ENCODE assay signal across 17 cellular contexts in genomic region chr4:96317924-96318323, GRCh38.
DNase-seq lines count a peak whose midpoint lies in the region; ATAC-seq lines count a peak whose summit lies in the region.
"Had no signal": no experiment of that assay in that cellular context is flagged by ENCODE, and none has a peak within 500 bp of the region (broad histone marks: within the 10 kb centered on the region; RNA-seq: fewer than 3 reads in every experiment).

No MANE protein-coding gene starts in this region.

- peak; percentile 2 for DNase-seq in DMS 273 (lab: John Stamatoyannopoulos, UW; ENCODE audit: unreplicated experiment)
- no peak for DNase-seq in DMS 273 treated with DMSO at 0.1 percent for 48 hours (lab: John Stamatoyannopoulos, UW)
- DNase-seq in NCI-H446 treated with DMSO at 0.1 percent for 48 hours (lab: John Stamatoyannopoulos, UW): peak; percentile 26
- peak; percentile 47 for DNase-seq in putamen (ENCODE audit: low spot score)
- DNase-seq in stimulated activated CD4-positive, alpha-beta T cell treated with anti-CD3 and anti-CD28 coated beads, Interleukin-1b, Interleukin-23, amount 100 ng/mL, for 48 hours: no peak
- DNase-seq: ACHN; AML-193; Caco-2; CD4-positive, CD25-positive, alpha-beta regulatory T cell; CD8-positive, alpha-beta T cell; DMS53; DMS79 treated with DMSO at 0.1 percent for 48 hours; GF-D8; H9 had no signal

- ATAC-seq in GM21619 (IDR thresholded peaks at IDR 0.05; ENCODE audit: unreplicated experiment): no peak
- ATAC-seq: CD8-positive, alpha-beta T cell; GM23338; HCT116 had no signal

Comparison
In these comparisons a context has a peak if more than half of its experiments do, and no peak if none do; other contexts are left out.
1. DNase-seq: peak in DMS 273 (single experiment), NCI-H446 treated with DMSO at 0.1 percent for 48 hours (single experiment) and putamen (single experiment); none in DMS 273 treated with DMSO at 0.1 percent for 48 hours (single experiment) and stimulated activated CD4-positive, alpha-beta T cell treated with anti-CD3 and anti-CD28 coated beads, Interleukin-1b, Interleukin-23, amount 100 ng/mL, for 48 hours (single experiment).